Comparison of ENCODE assay signal across 8 cellular contexts in genomic region chr1:41802532-41803501, GRCh38.
DNase-seq lines count a peak whose midpoint lies in the region; ATAC-seq and TF ChIP-seq lines count a peak whose summit lies in the region.

No MANE protein-coding gene starts in this region.

- H3K36me3 ChIP-seq in SU-DHL-6 (ENCODE audit: low read length) (no peaks in the 10 kb centered on the region), heart left ventricle (no peaks in the 10 kb centered on the region), testis (ENCODE audit: low read depth, missing control alignments) (no peaks in the 10 kb centered on the region)

- H3K9me3 ChIP-seq in SU-DHL-6 (ENCODE audit: insufficient read depth, low read length) (no peaks in the 10 kb centered on the region), heart left ventricle (peaks cover 0 to 3% (median 0%) of the 10 kb centered on the region in 12 donors), testis (no peaks in the 10 kb centered on the region)

- no peaks in the 10 kb centered on the region for H3K79me2 ChIP-seq in SU-DHL-6 (ENCODE audit: insufficient read depth, low read length)

- H3K27ac ChIP-seq in SU-DHL-6 (ENCODE audit: low read depth, low read length) (peak overlapping the region; percentile 99), heart left ventricle (peak overlapping the region in 4 of 12 donors; percentile 26 to 83 (median 36)), testis (no peak overlapping the region)

- TF ChIP-seq POLR2A in heart left ventricle (IDR thresholded peaks at IDR 0.05) (no peak), testis (IDR thresholded peaks at IDR 0.05) (no peak)

- DNase-seq in EH (ENCODE audit: low read depth) (peak; percentile 18), heart left ventricle (peak; percentile 57 to 88 (median 69)), testis (peak; percentile 80), foreskin fibroblast (no peak), NCI-H1694 treated with DMSO at 0.1 percent for 48 hours (lab: John Stamatoyannopoulos, UW) (no peak)

- ATAC-seq in HG02798 (IDR thresholded peaks at IDR 0.05; ENCODE audit: poor library complexity, unreplicated experiment) (peak; percentile 43), heart left ventricle (peak; percentile 19 to 75 (median 52)), HG03280 (IDR thresholded peaks at IDR 0.05; ENCODE audit: unreplicated experiment) (no peak)

- H3K9me2 ChIP-seq in SU-DHL-6 (replicated peaks; ENCODE audit: insufficient read depth, low read length): no peaks in the 10 kb centered on the region

- H3K27me3 ChIP-seq in SU-DHL-6 (ENCODE audit: low read length) (no peaks in the 10 kb centered on the region), heart left ventricle (no peaks in the 10 kb centered on the region), testis (no peaks in the 10 kb centered on the region)

- peak overlapping the region; percentile 77 for H3K4me2 ChIP-seq in SU-DHL-6 (ENCODE audit: low read depth, low read length, poor library complexity, severe bottlenecking)

- no peak for TF ChIP-seq CTCF in SU-DHL-6 (IDR thresholded peaks at IDR 0.05; ENCODE audit: insufficient read depth, low read length, poor library complexity, severe bottlenecking)
- TF ChIP-seq CTCF in heart left ventricle (IDR thresholded peaks at IDR 0.05): no peak
- TF ChIP-seq CTCF in testis (IDR thresholded peaks at IDR 0.05): no peak
- TF ChIP-seq CTCF in foreskin fibroblast (IDR thresholded peaks at IDR 0.05; ENCODE audit: low read depth, low read length): no peak

- peak overlapping the region; percentile 71 for H3K9ac ChIP-seq in SU-DHL-6 (ENCODE audit: low read length)

- intact Hi-C loops in heart left ventricle (cut with DNase I): no loop called here
- intact Hi-C loops in testis (cut with DNase I; ENCODE audit: low total_unique reads): no loop called here

- H3F3A ChIP-seq in SU-DHL-6 (ENCODE audit: insufficient read depth): peaks cover 50% of the 10 kb centered on the region

- H2AFZ ChIP-seq in SU-DHL-6 (ENCODE audit: low read depth, low read length, severe bottlenecking): no peak overlapping the region

- peaks cover 0 to 72% (median 13%) of the 10 kb centered on the region in 12 donors for H3K4me1 ChIP-seq in heart left ventricle
- peaks cover 5% of the 10 kb centered on the region for H3K4me1 ChIP-seq in testis

- H4K20me1 ChIP-seq in SU-DHL-6 (ENCODE audit: low read depth, low read length): no peaks in the 10 kb centered on the region

- WGBS in heart left ventricle, 4 donors: 70 to 80% (median 73%) methylated on average over 4 of the region's 4 CpGs
- WGBS in testis, 2 donors: 67 to 68% methylated on average over 4 of the region's 4 CpGs

- H3K4me3 ChIP-seq in SU-DHL-6 (ENCODE audit: insufficient read depth, low read length, poor library complexity, severe bottlenecking) (peak overlapping the region; percentile 32), heart left ventricle (no peak overlapping the region), testis (no peak overlapping the region), foreskin fibroblast (ENCODE audit: low read depth in 1 of 2, low read length in 2 of 2) (no peak overlapping the region)

Comparison
In these comparisons a context has a peak if more than half of its experiments do, and no peak if none do; other contexts are left out.
1. DNase-seq: peak in EH (single experiment), heart left ventricle (5 of 5) and testis (single experiment); none in foreskin fibroblast (0 of 2) and NCI-H1694 treated with DMSO at 0.1 percent for 48 hours (single experiment).